Comparison of ENCODE assay signal across 18 cellular contexts in the genomic region with DNA sequence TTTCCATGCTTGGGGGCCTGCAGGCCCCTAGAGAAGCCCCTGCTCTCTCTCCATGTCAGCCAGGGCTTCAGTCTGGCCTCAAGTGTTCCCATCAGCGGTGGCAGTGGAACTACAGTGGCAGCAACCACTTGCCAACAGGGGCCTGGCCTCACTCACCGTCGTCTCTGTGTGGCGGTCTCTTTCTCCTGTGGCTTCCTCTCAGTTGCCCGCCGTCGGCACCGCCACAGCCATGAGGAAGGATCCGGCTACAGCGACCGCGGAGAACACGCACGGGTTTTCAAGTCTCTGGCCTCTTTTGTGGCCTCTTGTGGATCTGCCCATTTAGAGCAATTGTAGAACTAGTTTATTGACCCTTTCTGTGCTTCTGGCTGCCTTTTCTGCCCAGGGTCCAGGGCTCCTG. TPM values are rescaled to one million over a fixed set of nuclear protein-coding genes. Genes with fewer than 3 reads are reported as not detected.
A peak's percentile ranks its signal among the peaks of the same experiment; 100 is the strongest.
DNase-seq lines count a peak whose midpoint lies in the region; ATAC-seq and TF ChIP-seq lines count a peak whose summit lies in the region.
"Had no signal": no experiment of that assay in that cellular context is flagged by ENCODE, and none has a peak within 500 bp of the region (broad histone marks: within the 10 kb centered on the region; RNA-seq: fewer than 3 reads in every experiment).

No MANE protein-coding gene starts in this region.

- H3K18ac ChIP-seq in H9 (ENCODE audit: insufficient read length, low read depth, low read length) (no peak overlapping the region), mesenchymal stem cell (ENCODE audit: low read depth in 1 of 2, low read length in 2 of 2) (no peak overlapping the region)

- no peaks in the 10 kb centered on the region for H3K23me2 ChIP-seq in H9 (ENCODE audit: insufficient read length, low read depth, low read length, poor library complexity, severe bottlenecking)

- no peaks in the 10 kb centered on the region for H3K9me3 Mint-ChIP-seq in H9
- no peaks in the 10 kb centered on the region for H3K9me3 Mint-ChIP-seq in activated T-helper 1 cell treated with anti-CD3 and anti-CD28 coated beads, Interleukin-12 subunit alpha, Interleukin-12 subunit beta, Interleukin-2, Interleukin-4 antibody, amounts not matched to agents 30 ng/mL and 10 ng/mL and 1 ng/mL, durations not matched to agents 14 hours and 24 hours and 36 hours

- H3K27me3 Mint-ChIP-seq in H9 (ENCODE audit: low read depth) = no peaks in the 10 kb centered on the region; the same call in 1 of the 2 replicates
- no peaks in the 10 kb centered on the region for H3K27me3 Mint-ChIP-seq in activated T-helper 1 cell treated with anti-CD3 and anti-CD28 coated beads, Interleukin-12 subunit alpha, Interleukin-12 subunit beta, Interleukin-2, Interleukin-4 antibody, amounts not matched to agents 30 ng/mL and 10 ng/mL and 1 ng/mL, durations not matched to agents 14 hours and 24 hours and 36 hours (ENCODE audit: insufficient read depth)

- H4K5ac ChIP-seq in H9 (ENCODE audit: insufficient read length, low read depth, low read length) = no peak overlapping the region

- H3K4me1 Mint-ChIP-seq in H9 = peaks cover 8 to 11% of the 10 kb centered on the region in 2 experiments
- peaks cover 28% of the 10 kb centered on the region for H3K4me1 Mint-ChIP-seq in activated T-helper 1 cell treated with anti-CD3 and anti-CD28 coated beads, Interleukin-12 subunit alpha, Interleukin-12 subunit beta, Interleukin-2, Interleukin-4 antibody, amounts not matched to agents 30 ng/mL and 10 ng/mL and 1 ng/mL, durations not matched to agents 14 hours and 24 hours and 36 hours (ENCODE audit: low read depth)

- H3K4me3 ChIP-seq in BLaER1 (no peak overlapping the region), mesenchymal stem cell (ENCODE audit: insufficient read depth in 1 of 2, low read depth in 1 of 2, low read length in 2 of 2) (no peak overlapping the region), upper lobe of left lung (no peak overlapping the region), prostate gland (no peak overlapping the region), stomach (no peak overlapping the region)
- H3K4me3 ChIP-seq: A549, MG63 had no signal

- peaks cover 52% of the 10 kb centered on the region for H3K4me1 ChIP-seq in BLaER1
- no peaks in the 10 kb centered on the region for H3K4me1 ChIP-seq in H9 (ENCODE audit: insufficient read depth, low read length)
- H3K4me1 ChIP-seq in mesenchymal stem cell (ENCODE audit: control insufficient read depth, insufficient read depth, low read depth, low read length) = peaks cover 9% of the 10 kb centered on the region
- H3K4me1 ChIP-seq in upper lobe of left lung = peaks cover 22 to 31% (median 25%) of the 10 kb centered on the region in 4 donors
- H3K4me1 ChIP-seq in prostate gland (replicated peaks) = no peaks in the 10 kb centered on the region
- peaks cover 14 to 58% (median 30%) of the 10 kb centered on the region in 4 donors for H3K4me1 ChIP-seq in stomach

- TF ChIP-seq CTCF in H9 (conservative IDR thresholded peaks at IDR 0.05) = no peak
- no peak for TF ChIP-seq CTCF in upper lobe of left lung (IDR thresholded peaks at IDR 0.05)
- no peak for TF ChIP-seq CTCF in prostate gland (IDR thresholded peaks at IDR 0.05)
- no peak for TF ChIP-seq CTCF in stomach (IDR thresholded peaks at IDR 0.05)

- intact Hi-C loops in activated T-helper 1 cell treated with anti-CD3 and anti-CD28 coated beads, Interleukin-12 subunit alpha, Interleukin-12 subunit beta, Interleukin-2, Interleukin-4 antibody, amounts not matched to agents 30 ng/mL and 10 ng/mL and 1 ng/mL, durations not matched to agents 14 hours and 24 hours and 36 hours (cut with micrococcal nuclease) = no loop called here
- intact Hi-C loops in prostate gland (cut with DNase I) = no loop called here
- intact Hi-C loops in sciatic nerve (cut with DNase I) = no loop called here
- intact Hi-C loops in stomach (cut with DNase I; ENCODE audit: low total_unique reads) = loop anchor here (10.0 kb wide), 1 partner anchor 56 kb away; no protein-coding TSS in a partner anchor

- TF ChIP-seq POLR2A in upper lobe of left lung (IDR thresholded peaks at IDR 0.05) (no peak), prostate gland (IDR thresholded peaks at IDR 0.05) (no peak), stomach (IDR thresholded peaks at IDR 0.05) (no peak)

- H3K36me3 Mint-ChIP-seq in H9 (ENCODE audit: insufficient read depth in 1 of 3, low read depth in 3 of 3) = peaks cover 10 to 39% (median 21%) of the 10 kb centered on the region in 3 experiments; a peak in 6 of 7 replicates
- peaks cover 26% of the 10 kb centered on the region for H3K36me3 Mint-ChIP-seq in activated T-helper 1 cell treated with anti-CD3 and anti-CD28 coated beads, Interleukin-12 subunit alpha, Interleukin-12 subunit beta, Interleukin-2, Interleukin-4 antibody, amounts not matched to agents 30 ng/mL and 10 ng/mL and 1 ng/mL, durations not matched to agents 14 hours and 24 hours and 36 hours (ENCODE audit: low read depth)

- no peak overlapping the region for H2AK5ac ChIP-seq in H9 (ENCODE audit: insufficient read length, low read length)
- H2AK5ac ChIP-seq in mesenchymal stem cell (ENCODE audit: low read length, severe bottlenecking) = no peak overlapping the region

- H2BK15ac ChIP-seq in H9 (ENCODE audit: low read depth, low read length) (no peak overlapping the region), mesenchymal stem cell (ENCODE audit: low read depth, poor library complexity, severe bottlenecking) (no peak overlapping the region)

- H3K27me3 ChIP-seq in BLaER1 = no peaks in the 10 kb centered on the region
- H3K27me3 ChIP-seq in H9 (ENCODE audit: insufficient read depth, low read length) = no peaks in the 10 kb centered on the region
- no peaks in the 10 kb centered on the region for H3K27me3 ChIP-seq in mesenchymal stem cell (ENCODE audit: control insufficient read depth in 1 of 2, insufficient read depth in 1 of 2, low read length in 2 of 2)
- H3K27me3 ChIP-seq in upper lobe of left lung = no peaks in the 10 kb centered on the region
- H3K27me3 ChIP-seq in prostate gland (replicated peaks; ENCODE audit: insufficient read depth) = no peaks in the 10 kb centered on the region
- no peaks in the 10 kb centered on the region for H3K27me3 ChIP-seq in stomach
- H3K27me3 ChIP-seq: MG63 had no signal

- H3K27ac Mint-ChIP-seq in H9 = peak overlapping the region; percentile 11 to 79 (median 43); a peak in 2 of 7 replicates
- peak overlapping the region; percentile 40 for H3K27ac Mint-ChIP-seq in activated T-helper 1 cell treated with anti-CD3 and anti-CD28 coated beads, Interleukin-12 subunit alpha, Interleukin-12 subunit beta, Interleukin-2, Interleukin-4 antibody, amounts not matched to agents 30 ng/mL and 10 ng/mL and 1 ng/mL, durations not matched to agents 14 hours and 24 hours and 36 hours

- no peaks in the 10 kb centered on the region for H3K79me2 ChIP-seq in H9 (ENCODE audit: insufficient read depth, low read length)

- no peak overlapping the region for H3K4ac ChIP-seq in H9 (ENCODE audit: low read depth, low read length)
- no peak overlapping the region for H3K4ac ChIP-seq in mesenchymal stem cell (ENCODE audit: low read depth in 1 of 2, low read length in 2 of 2)

- H3K27ac ChIP-seq in BLaER1 = no peak overlapping the region
- no peak overlapping the region for H3K27ac ChIP-seq in H9 (ENCODE audit: insufficient read length, low read depth, low read length)
- no peak overlapping the region for H3K27ac ChIP-seq in mesenchymal stem cell (ENCODE audit: low read length, poor library complexity, severe bottlenecking)
- H3K27ac ChIP-seq in upper lobe of left lung = no peak overlapping the region
- H3K27ac ChIP-seq in prostate gland = no peak overlapping the region
- H3K27ac ChIP-seq in stomach = peak overlapping the region in 1 of 5 donors; percentile 47

- H2BK5ac ChIP-seq in H9 (ENCODE audit: insufficient read length, low read length) (no peak overlapping the region), mesenchymal stem cell (ENCODE audit: low read depth, low read length, poor library complexity, severe bottlenecking) (no peak overlapping the region)

- H2BK20ac ChIP-seq in H9 (ENCODE audit: low read depth, low read length, poor library complexity, severe bottlenecking) = no peak overlapping the region

- no CpG with 5 or more reads among the region's 14 CpGs for WGBS in H9 (ENCODE audit: extremely low coverage, insufficient read length, low lambda C conversion rate)
- WGBS in mesenchymal stem cell = 94% methylated on average over 14 of the region's 14 CpGs
- WGBS in upper lobe of left lung, 2 donors = 93% methylated on average over 14 of the region's 14 CpGs
- 89% methylated on average over 14 of the region's 14 CpGs for whole genome bisulfite sequencing in prostate gland
- 91 to 95% (median 94%) methylated on average over 13 to 14 of the region's 14 CpGs for WGBS in stomach, 5 donors

- TF ChIP-seq EP300 in upper lobe of left lung (IDR thresholded peaks at IDR 0.05) (no peak), stomach (IDR thresholded peaks at IDR 0.05) (no peak)

- H3K4me3 Mint-ChIP-seq in H9 = no peak overlapping the region
- no peak overlapping the region for H3K4me3 Mint-ChIP-seq in activated T-helper 1 cell treated with anti-CD3 and anti-CD28 coated beads, Interleukin-12 subunit alpha, Interleukin-12 subunit beta, Interleukin-2, Interleukin-4 antibody, amounts not matched to agents 30 ng/mL and 10 ng/mL and 1 ng/mL, durations not matched to agents 14 hours and 24 hours and 36 hours

- no peak overlapping the region for H4K8ac ChIP-seq in H9 (replicated peaks; ENCODE audit: insufficient read length, low read depth, low read length)
- H4K8ac ChIP-seq in mesenchymal stem cell (ENCODE audit: low read length) = peak overlapping the region; percentile 48

- H2AFZ ChIP-seq in H9 (ENCODE audit: low read length) = no peak overlapping the region
- no peak overlapping the region for H2AFZ ChIP-seq in mesenchymal stem cell (ENCODE audit: low read depth, low read length)

- no peak for ATAC-seq in upper lobe of left lung (ENCODE audit: low FRiP score in 2 of 2)
- no peak for ATAC-seq in sciatic nerve
- ATAC-seq: A549, Right ventricle myocardium inferior had no signal

- H3K36me3 ChIP-seq in BLaER1 (peaks cover 33% of the 10 kb centered on the region), mesenchymal stem cell (ENCODE audit: control insufficient read depth in 1 of 2, insufficient read depth in 2 of 2, low read depth in 1 of 2, low read length in 2 of 2) (peaks cover 9 to 35% of the 10 kb centered on the region in 2 experiments), upper lobe of left lung (peaks cover 0 to 17% (median 9%) of the 10 kb centered on the region in 4 donors), prostate gland (no peaks in the 10 kb centered on the region), stomach (peaks cover 0 to 37% (median 20%) of the 10 kb centered on the region in 4 donors)

- H4K20me1 ChIP-seq in BLaER1 (peaks cover 50% of the 10 kb centered on the region), H9 (ENCODE audit: control insufficient read depth, insufficient read depth, insufficient read length) (no peaks in the 10 kb centered on the region)

- no peak for DNase-seq in H9
- DNase-seq in activated T-helper 1 cell treated with anti-CD3 and anti-CD28 coated beads, Interleukin-12 subunit alpha, Interleukin-12 subunit beta, Interleukin-2, Interleukin-4 antibody, amounts not matched to agents 30 ng/mL and 10 ng/mL and 1 ng/mL, durations not matched to agents 14 hours and 24 hours and 36 hours (ENCODE audit: low spot score) = no peak
- no peak for DNase-seq in mesenchymal stem cell
- DNase-seq in upper lobe of left lung = no peak
- DNase-seq in prostate gland (ENCODE audit: low spot score) = no peak
- DNase-seq in sciatic nerve (ENCODE audit: low spot score) = no peak
- no peak for DNase-seq in stomach
- DNase-seq: DMS79 treated with DMSO at 0.1 percent for 48 hours, H7, MG63, NCI-H1092, NCI-H146, NCI-H2081, NCI-H510A, NCI-H774 had no signal

- H3K79me1 ChIP-seq in H9 (ENCODE audit: insufficient read depth, low read depth, low read length, poor library complexity, severe bottlenecking) (peaks cover 6% of the 10 kb centered on the region), mesenchymal stem cell (replicated peaks; ENCODE audit: low read length, poor library complexity, severe bottlenecking) (peaks cover 30% of the 10 kb centered on the region)

- H3K9me3 ChIP-seq in BLaER1 (no peaks in the 10 kb centered on the region), H9 (ENCODE audit: control insufficient read depth, low read depth, low read length) (no peaks in the 10 kb centered on the region), mesenchymal stem cell (ENCODE audit: control insufficient read depth, low read length) (no peaks in the 10 kb centered on the region), upper lobe of left lung (no peaks in the 10 kb centered on the region), prostate gland (no peaks in the 10 kb centered on the region), stomach (no peaks in the 10 kb centered on the region)
- H3K9me3 ChIP-seq: A549 had no signal

- peak overlapping the region; percentile 96; the same call in 1 of the 2 replicates for H3K4me2 ChIP-seq in BLaER1
- no peak overlapping the region for H3K4me2 ChIP-seq in H9 (ENCODE audit: insufficient read depth, insufficient read length, low read length)
- H3K4me2 ChIP-seq in mesenchymal stem cell (ENCODE audit: low read length, poor library complexity, severe bottlenecking) = no peak overlapping the region
- H3K4me2 ChIP-seq: A549 had no signal

- no peak overlapping the region for H2BK12ac ChIP-seq in H9 (ENCODE audit: insufficient read length, low read depth, low read length)
- no peak overlapping the region for H2BK12ac ChIP-seq in mesenchymal stem cell (ENCODE audit: low read length in 2 of 2)

- H3K14ac ChIP-seq in H9 (ENCODE audit: insufficient read depth, low read length) (no peak overlapping the region), mesenchymal stem cell (ENCODE audit: low read length in 2 of 2) (no peak overlapping the region)

- H3K9ac ChIP-seq in BLaER1 = no peak overlapping the region
- H3K9ac ChIP-seq in H9 (ENCODE audit: extremely low read depth, insufficient read length, low read length) = no peak overlapping the region
- H3K9ac ChIP-seq in mesenchymal stem cell (ENCODE audit: low read length) = no peak overlapping the region

- H4K91ac ChIP-seq in H9 (ENCODE audit: insufficient read length, low read depth, low read length) (no peak overlapping the region), mesenchymal stem cell (ENCODE audit: low read length) (no peak overlapping the region)

- no peak overlapping the region for H3K23ac ChIP-seq in H9 (ENCODE audit: insufficient read length, low read depth, low read length)
- no peak overlapping the region for H3K23ac ChIP-seq in mesenchymal stem cell (ENCODE audit: low read length in 2 of 2)

- no peak overlapping the region for H2BK120ac ChIP-seq in H9 (ENCODE audit: low read depth, low read length, poor library complexity, severe bottlenecking)
- H2BK120ac ChIP-seq in mesenchymal stem cell (ENCODE audit: low read depth, low read length) = no peak overlapping the region

- H3T11ph ChIP-seq in H9 (ENCODE audit: low read length) = no peak overlapping the region

- H3K56ac ChIP-seq in H9 (ENCODE audit: insufficient read length, low read depth, low read length) = no peak overlapping the region

RNA-seq across cellular contexts. Expression of gene ARMC7, which starts 8.5 kb away (rescaled TPM):
- total RNA-seq in H9 (2021) = 22.4 and 22.8 TPM in 2 replicates
- total RNA-seq in activated T-helper 1 cell treated with anti-CD3 and anti-CD28 coated beads, Interleukin-12 subunit alpha, Interleukin-12 subunit beta, Interleukin-2, Interleukin-4 antibody, amounts not matched to agents 30 ng/mL and 10 ng/mL and 1 ng/mL, durations not matched to agents 14 hours and 24 hours and 36 hours = 11.6 and 13.0 TPM in 2 replicates
- 6.8 TPM for polyA plus RNA-seq in mesenchymal stem cell (2013, experiment 1 of 2)
- 6.8 TPM for polyA plus RNA-seq in mesenchymal stem cell (2013, experiment 2 of 2)
- total RNA-seq in upper lobe of left lung = 10 to 100 TPM in 5 of 6 donors, 1 to 10 TPM in 1; 7.3 to 29.5 (median 16.6) TPM
- total RNA-seq in prostate gland = 10 to 100 TPM; 13.6 to 15.1 TPM
- total RNA-seq in sciatic nerve = 11.7 TPM
- total RNA-seq in stomach = 10 to 100 TPM in 4 of 5 donors, 1 to 10 TPM in 1; 2.2 to 26.8 (median 13.9) TPM
- polyA plus RNA-seq in stomach = 10 to 100 TPM in 2 of 3 donors, 1 to 10 TPM in 1; 9.6 to 10.8 (median 10.7) TPM

RNA-seq across cellular contexts. Expression of gene NT5C, which starts 13.2 kb away (rescaled TPM):
- total RNA-seq in H9 (2021) (76.2 and 77.7 TPM in 2 replicates), upper lobe of left lung (100 to 1,000 TPM in 2 of 6 donors, 10 to 100 TPM in 4; 46.4 to 113 (median 76.6) TPM), prostate gland (100 to 1,000 TPM; 120 to 166 TPM), sciatic nerve (38.7 TPM), stomach (100 to 1,000 TPM in 3 of 5 donors, 10 to 100 TPM in 2; 24.1 to 472 (median 150) TPM)
- total RNA-seq in activated T-helper 1 cell treated with anti-CD3 and anti-CD28 coated beads, Interleukin-12 subunit alpha, Interleukin-12 subunit beta, Interleukin-2, Interleukin-4 antibody, amounts not matched to agents 30 ng/mL and 10 ng/mL and 1 ng/mL, durations not matched to agents 14 hours and 24 hours and 36 hours = 80.0 and 80.1 TPM in 2 replicates
- 52.5 TPM for polyA plus RNA-seq in mesenchymal stem cell (2013, experiment 1 of 2)
- 56.2 TPM for polyA plus RNA-seq in mesenchymal stem cell (2013, experiment 2 of 2)
- 100 to 1,000 TPM in 2 of 3 donors, 10 to 100 TPM in 1; 60.5 to 120 (median 117) TPM for polyA plus RNA-seq in stomach

RNA-seq across cellular contexts. Expression of gene SLC16A5, which starts 30.6 kb away (rescaled TPM):
- 17.0 and 17.1 TPM in 2 replicates for total RNA-seq in H9 (2021)
- total RNA-seq in activated T-helper 1 cell treated with anti-CD3 and anti-CD28 coated beads, Interleukin-12 subunit alpha, Interleukin-12 subunit beta, Interleukin-2, Interleukin-4 antibody, amounts not matched to agents 30 ng/mL and 10 ng/mL and 1 ng/mL, durations not matched to agents 14 hours and 24 hours and 36 hours = 5.5 and 7.2 TPM in 2 replicates
- 12.9 TPM for polyA plus RNA-seq in mesenchymal stem cell (2013, experiment 1 of 2)
- polyA plus RNA-seq in mesenchymal stem cell (2013, experiment 2 of 2) = 12.0 TPM
- 100 to 1,000 TPM in 4 of 6 donors, 10 to 100 TPM in 2; 40.6 to 234 (median 123) TPM for total RNA-seq in upper lobe of left lung
- 10 to 100 TPM; 65.0 to 66.4 TPM for total RNA-seq in prostate gland
- total RNA-seq in sciatic nerve = 10.5 TPM
- 100 to 1,000 TPM in 1 of 5 donors, 10 to 100 TPM in 4; 30.3 to 132 (median 57.1) TPM for total RNA-seq in stomach
- polyA plus RNA-seq in stomach = 1 to 10 TPM; 6.8 to 9.0 (median 7.9) TPM

RNA-seq across cellular contexts. Expression of gene JPT1, which starts 36.0 kb away (rescaled TPM):
- 265 and 275 TPM in 2 replicates for total RNA-seq in H9 (2021)
- total RNA-seq in activated T-helper 1 cell treated with anti-CD3 and anti-CD28 coated beads, Interleukin-12 subunit alpha, Interleukin-12 subunit beta, Interleukin-2, Interleukin-4 antibody, amounts not matched to agents 30 ng/mL and 10 ng/mL and 1 ng/mL, durations not matched to agents 14 hours and 24 hours and 36 hours = 271 and 299 TPM in 2 replicates
- polyA plus RNA-seq in mesenchymal stem cell (2013, experiment 1 of 2) = 284 TPM
- polyA plus RNA-seq in mesenchymal stem cell (2013, experiment 2 of 2) = 299 TPM
- total RNA-seq in upper lobe of left lung = 100 to 1,000 TPM in 1 of 6 donors, 10 to 100 TPM in 5; 44.0 to 118 (median 70.1) TPM
- total RNA-seq in prostate gland = 100 to 1,000 TPM in 1 of 2 donors, 10 to 100 TPM in 1; 97.9 to 132 TPM
- total RNA-seq in sciatic nerve = 20.3 TPM
- 100 to 1,000 TPM in 1 of 5 donors, 10 to 100 TPM in 3, 1 to 10 TPM in 1; 8.0 to 217 (median 61.9) TPM for total RNA-seq in stomach
- 100 to 1,000 TPM; 133 to 405 (median 227) TPM for polyA plus RNA-seq in stomach
